Comparison of ENCODE assay signal across 10 cellular contexts in genomic region chr6:41917528-41917927, GRCh38. TPM values are rescaled to one million over a fixed set of nuclear protein-coding genes. Genes with fewer than 3 reads are reported as not detected.
A peak's percentile ranks its signal among the peaks of the same experiment; 100 is the strongest.
DNase-seq lines count a peak whose midpoint lies in the region; ATAC-seq and TF ChIP-seq lines count a peak whose summit lies in the region.
"Had no signal": no experiment of that assay in that cellular context is flagged by ENCODE, and none has a peak within 500 bp of the region (broad histone marks: within the 10 kb centered on the region; RNA-seq: fewer than 3 reads in every experiment).

No MANE protein-coding gene starts in this region.

- CTCF ChIA-PET in BJ (lab: Yijun Ruan, JAX) = interaction anchor here (1.9 kb wide), 1 partner anchor 18 kb away, joined by 6 read pairs; no protein-coding TSS in a partner anchor

- H3K4me3 ChIP-seq in BJ (ENCODE audit: low read depth, low read length) = no peak overlapping the region
- H3K4me3 ChIP-seq in thyroid gland (replicated peaks in 1 of 3) = no peak overlapping the region

- no peaks in the 10 kb centered on the region for H3K9me3 ChIP-seq in thyroid gland

- H3K27ac Mint-ChIP-seq in activated naive CD8-positive, alpha-beta T cell treated with anti-CD3 and anti-CD28 coated beads, Interleukin-2, amount 50 U/mL, for 24 hours = peak overlapping the region; percentile 36

- POLR2A ChIA-PET in BJ (lab: Charles Lee) = no interaction called here

- WGBS in thyroid gland, 2 donors = 63 to 84% methylated on average over 4 of the region's 4 CpGs

- peak; percentile 89 for DNase-seq in BJ (ENCODE audit: low read depth)
- peak; percentile 64 for DNase-seq in HK-2 (ENCODE audit: unreplicated experiment)
- no peak for DNase-seq in activated naive CD8-positive, alpha-beta T cell treated with anti-CD3 and anti-CD28 coated beads, Interleukin-2, amount 50 U/mL, for 24 hours
- peak; percentile 65 for DNase-seq in islet precursor cell
- DNase-seq in NCI-H345 (lab: John Stamatoyannopoulos, UW) = no peak
- no peak for DNase-seq in thyroid gland
- DNase-seq: cortex of kidney, NCI-H2107 had no signal

- no peak for ATAC-seq in activated naive CD8-positive, alpha-beta T cell treated with anti-CD3 and anti-CD28 coated beads, Interleukin-2, amount 50 U/mL, for 24 hours
- ATAC-seq in HG02571 (IDR thresholded peaks at IDR 0.05; ENCODE audit: unreplicated experiment) = no peak
- no peak for ATAC-seq in HG02885 (IDR thresholded peaks at IDR 0.05; ENCODE audit: poor library complexity, unreplicated experiment)

- intact Hi-C loops in thyroid gland (cut with DNase I) = no loop called here

- peaks cover 13 to 19% of the 10 kb centered on the region in 2 donors for H3K4me1 ChIP-seq in thyroid gland

- H3K27me3 ChIP-seq in BJ (ENCODE audit: control insufficient read depth, insufficient read depth, low read length) (no peaks in the 10 kb centered on the region), thyroid gland (no peaks in the 10 kb centered on the region)

- TF ChIP-seq CTCF in BJ (IDR thresholded peaks at IDR 0.05; ENCODE audit: insufficient read depth, low read depth, low read length) = no peak
- no peak for TF ChIP-seq CTCF in thyroid gland (IDR thresholded peaks at IDR 0.05)

- H3K4me1 Mint-ChIP-seq in activated naive CD8-positive, alpha-beta T cell treated with anti-CD3 and anti-CD28 coated beads, Interleukin-2, amount 50 U/mL, for 24 hours = peaks cover 28% of the 10 kb centered on the region

- no peak for TF ChIP-seq POLR2A in thyroid gland (IDR thresholded peaks at IDR 0.05)

- H3K36me3 ChIP-seq in BJ (ENCODE audit: control insufficient read depth, insufficient read depth, low read length) (peaks cover 9% of the 10 kb centered on the region), thyroid gland (peaks cover 14 to 23% of the 10 kb centered on the region in 2 donors)

- H3K27me3 Mint-ChIP-seq in activated naive CD8-positive, alpha-beta T cell treated with anti-CD3 and anti-CD28 coated beads, Interleukin-2, amount 50 U/mL, for 24 hours = no peaks in the 10 kb centered on the region

- no peaks in the 10 kb centered on the region for H3K9me3 Mint-ChIP-seq in activated naive CD8-positive, alpha-beta T cell treated with anti-CD3 and anti-CD28 coated beads, Interleukin-2, amount 50 U/mL, for 24 hours

- no peak overlapping the region for H3K4me3 Mint-ChIP-seq in activated naive CD8-positive, alpha-beta T cell treated with anti-CD3 and anti-CD28 coated beads, Interleukin-2, amount 50 U/mL, for 24 hours

- no peak overlapping the region for H3K27ac ChIP-seq in thyroid gland

- peaks cover 27% of the 10 kb centered on the region for H3K36me3 Mint-ChIP-seq in activated naive CD8-positive, alpha-beta T cell treated with anti-CD3 and anti-CD28 coated beads, Interleukin-2, amount 50 U/mL, for 24 hours (ENCODE audit: low read depth)

RNA-seq across cellular contexts. Expression of gene MED20, which starts 3.4 kb away (rescaled TPM):
- 33.0 and 34.4 TPM in 2 replicates for polyA plus RNA-seq in BJ (2011; rRNA removed)
- 20.2 and 34.0 TPM in 2 replicates for polyA minus RNA-seq in BJ (2011; rRNA and poly(A)+ RNA removed)
- 10 to 100 TPM; 20.6 to 27.1 (median 24.3) TPM for total RNA-seq in thyroid gland

RNA-seq across cellular contexts. Expression of gene BYSL, which starts 3.8 kb away (rescaled TPM):
- polyA plus RNA-seq in BJ (2011; rRNA removed) = 18.0 and 28.5 TPM in 2 replicates
- polyA minus RNA-seq in BJ (2011; rRNA and poly(A)+ RNA removed) = 19.2 and 20.0 TPM in 2 replicates
- 1 to 10 TPM; 2.8 to 6.1 (median 4.2) TPM for total RNA-seq in thyroid gland

RNA-seq across cellular contexts. Expression of gene USP49, which starts 22.4 kb away (rescaled TPM):
- 1.6 and 1.9 TPM in 2 replicates for polyA plus RNA-seq in BJ (2011; rRNA removed)
- 1.2 and 2.0 TPM in 2 replicates for polyA minus RNA-seq in BJ (2011; rRNA and poly(A)+ RNA removed)
- 10 to 100 TPM in 3 of 4 donors, 1 to 10 TPM in 1; 9.8 to 17.5 (median 13.8) TPM for total RNA-seq in thyroid gland

RNA-seq across cellular contexts. Expression of gene CCND3, which starts 24.1 kb away (rescaled TPM):
- 20.0 and 38.5 TPM in 2 replicates for polyA plus RNA-seq in BJ (2011; rRNA removed)
- 19.2 and 26.1 TPM in 2 replicates for polyA minus RNA-seq in BJ (2011; rRNA and poly(A)+ RNA removed)
- total RNA-seq in thyroid gland = 100 to 1,000 TPM; 103 to 204 (median 166) TPM

Comparison
In these comparisons a context has a peak if more than half of its experiments do, and no peak if none do; other contexts are left out.
1. DNase-seq: peak in BJ (single experiment), HK-2 (single experiment) and islet precursor cell (single experiment); none in activated naive CD8-positive, alpha-beta T cell treated with anti-CD3 and anti-CD28 coated beads, Interleukin-2, amount 50 U/mL, for 24 hours (single experiment), NCI-H345 (single experiment) and thyroid gland (0 of 2).